Comparison of ENCODE assay signal across 1 cellular context in genomic region chr12:112937741-112938719, GRCh38.
A peak's percentile ranks its signal among the peaks of the same experiment; 100 is the strongest.
TF ChIP-seq lines count a peak whose summit lies in the region.

Gene OAS3 (plus strand): TSS chr12:112938474. CDS start chr12:112938531, 57 bp downstream.

TF ChIP-seq in HepG2, 621 proteins besides CTCF, POLR2A, EP300 and RAD21 (continued from another document and continues in another):
- TF ChIP-seq ZNF281 (CRISPR knock-in tag; IDR thresholded peaks at IDR 0.05; ENCODE audit: borderline replicate concordance) (peak; percentile 63; the same call in 1 of the 2 replicates), ZNF143 (CRISPR knock-in tag; IDR thresholded peaks at IDR 0.05) (peak; percentile 60; the same call in 1 of the 2 replicates), RELA (CRISPR knock-in tag; IDR thresholded peaks at IDR 0.05) (peak; percentile 80; the same call in 1 of the 2 replicates), HNF1B (CRISPR knock-in tag; IDR thresholded peaks at IDR 0.05) (peak; percentile 67), ZNF644 (CRISPR knock-in tag; IDR thresholded peaks at IDR 0.05; ENCODE audit: low read depth) (no peak), CBX5 (CRISPR knock-in tag; IDR thresholded peaks at IDR 0.05; ENCODE audit: borderline replicate concordance) (0 out of 2 replicates have a peak, but pooled peaks have one; percentile 51), FOXK2 (IDR thresholded peaks at IDR 0.05) (0 out of 2 replicates have a peak, but pooled peaks have one; percentile 10), UBTF (CRISPR knock-in tag; IDR thresholded peaks at IDR 0.05) (peak; percentile 67), NR0B2 (CRISPR knock-in tag; IDR thresholded peaks at IDR 0.05) (0 out of 2 replicates have a peak, but pooled peaks have one; percentile 33), CAMTA2 (CRISPR knock-in tag; IDR thresholded peaks at IDR 0.05; ENCODE audit: borderline replicate concordance) (0 out of 2 replicates have a peak, but pooled peaks have one; percentile 30), CENPX (CRISPR knock-in tag; IDR thresholded peaks at IDR 0.05) (no peak), MTA1 (CRISPR knock-in tag; IDR thresholded peaks at IDR 0.05; ENCODE audit: borderline replicate concordance) (peak; percentile 79; the same call in 1 of the 2 replicates), ZNF629 (CRISPR knock-in tag; conservative IDR thresholded peaks at IDR 0.05) (peak; percentile 95), HBP1 (CRISPR knock-in tag; IDR thresholded peaks at IDR 0.05; ENCODE audit: low read depth) (peak; percentile 76; the same call in 1 of the 2 replicates), IRF1 (CRISPR knock-in tag; IDR thresholded peaks at IDR 0.05; ENCODE audit: low read depth) (peak; percentile 99), ZNF350 (CRISPR knock-in tag; IDR thresholded peaks at IDR 0.05; ENCODE audit: borderline replicate concordance, low read depth) (peak; percentile 61; the same call in 1 of the 2 replicates), PAX8 (CRISPR knock-in tag; IDR thresholded peaks at IDR 0.05; ENCODE audit: borderline replicate concordance) (0 out of 2 replicates have a peak, but pooled peaks have one; percentile 64), ZGPAT (CRISPR knock-in tag; IDR thresholded peaks at IDR 0.05) (peak; percentile 69; the same call in 1 of the 2 replicates), ATRX (CRISPR knock-in tag; IDR thresholded peaks at IDR 0.05; ENCODE audit: borderline replicate concordance) (no peak), RCOR2 (CRISPR knock-in tag; IDR thresholded peaks at IDR 0.05) (peak; percentile 45; the same call in 1 of the 2 replicates), SP1 (IDR thresholded peaks at IDR 0.05) (no peak), SP1 (CRISPR knock-in tag; IDR thresholded peaks at IDR 0.05) (peak; percentile 59), SCMH1 (CRISPR knock-in tag; IDR thresholded peaks at IDR 0.05; ENCODE audit: borderline replicate concordance) (no peak), ADNP (CRISPR knock-in tag; IDR thresholded peaks at IDR 0.05) (0 out of 2 replicates have a peak, but pooled peaks have one; percentile 36), ZFX (CRISPR knock-in tag; IDR thresholded peaks at IDR 0.05; ENCODE audit: low read depth) (peak; percentile 79), MAZ (IDR thresholded peaks at IDR 0.05; ENCODE audit: borderline replicate concordance, low read depth, low read length) (no peak), MAZ (CRISPR knock-in tag; IDR thresholded peaks at IDR 0.05; ENCODE audit: low read depth) (peak; percentile 54; the same call in 1 of the 2 replicates), ZNF253 (CRISPR knock-in tag; IDR thresholded peaks at IDR 0.05; ENCODE audit: borderline replicate concordance) (no peak), ZNF44 (CRISPR knock-in tag; IDR thresholded peaks at IDR 0.05) (0 out of 2 replicates have a peak, but pooled peaks have one; percentile 25), HNF4A (CRISPR knock-in tag; IDR thresholded peaks at IDR 0.05) (peak; percentile 56; the same call in 1 of the 2 replicates), PRDM4 (CRISPR knock-in tag; IDR thresholded peaks at IDR 0.05; ENCODE audit: borderline replicate concordance) (no peak), MAFK (conservative IDR thresholded peaks at IDR 0.05 in 1 of 2, IDR thresholded peaks at IDR 0.05 in 1 of 2; ENCODE audit: low read length in 2 of 2) (no peak), THAP7 (CRISPR knock-in tag; IDR thresholded peaks at IDR 0.05) (peak; percentile 55; the same call in 1 of the 2 replicates), TBX2 (CRISPR knock-in tag; IDR thresholded peaks at IDR 0.05; ENCODE audit: borderline replicate concordance) (peak; percentile 63; the same call in 1 of the 2 replicates), ZNF777 (CRISPR knock-in tag; IDR thresholded peaks at IDR 0.05) (peak; percentile 48; the same call in 1 of the 2 replicates), ZHX2 (IDR thresholded peaks at IDR 0.05; ENCODE audit: low read depth) (no peak), ZHX2 (CRISPR knock-in tag; IDR thresholded peaks at IDR 0.05; ENCODE audit: borderline replicate concordance) (no peak)
